ENCODE assay signal across 10 cellular contexts in genomic region chr20:35901678-35902544, GRCh38. TPM values are rescaled to one million over a fixed set of nuclear protein-coding genes. Genes with fewer than 3 reads are reported as not detected.
A peak's percentile ranks its signal among the peaks of the same experiment; 100 is the strongest.
DNase-seq lines count a peak whose midpoint lies in the region; ATAC-seq and TF ChIP-seq lines count a peak whose summit lies in the region.
"Had no signal": no experiment of that assay in that cellular context is flagged by ENCODE, and none has a peak within 500 bp of the region (broad histone marks: within the 10 kb centered on the region; RNA-seq: fewer than 3 reads in every experiment).

No MANE protein-coding gene starts in this region.

- no peaks in the 10 kb centered on the region for H3K9me3 ChIP-seq in smooth muscle cell (replicated peaks; ENCODE audit: low read depth)

- no peaks in the 10 kb centered on the region for H3K27me3 ChIP-seq in smooth muscle cell (ENCODE audit: low read depth)
- no peaks in the 10 kb centered on the region for H3K27me3 ChIP-seq in H7 (ENCODE audit: control insufficient read depth, insufficient read depth, low read length)

- no peak overlapping the region for H3K9ac ChIP-seq in smooth muscle cell (ENCODE audit: low read depth)

- H3K79me2 ChIP-seq in smooth muscle cell (ENCODE audit: low read depth) = no peaks in the 10 kb centered on the region

- no peak overlapping the region for H3K4me2 ChIP-seq in smooth muscle cell

- DNase-seq in NCI-H2171 treated with DMSO at 0.1 percent for 48 hours (lab: John Stamatoyannopoulos, UW) = peak; percentile 44
- DNase-seq in NCI-H2171 (lab: John Stamatoyannopoulos, UW) = no peak
- DNase-seq in SW 1271 (lab: John Stamatoyannopoulos, UW) = peak; percentile 79 to 97
- peak; percentile 85 for DNase-seq in fibroblast of pulmonary artery (ENCODE audit: low read depth)
- no peak for DNase-seq in smooth muscle cell (lab: John Stamatoyannopoulos, UW; ENCODE audit: unreplicated experiment)
- DNase-seq in H7 = no peak
- DNase-seq in activated CD4-positive, alpha-beta T cell treated with anti-CD3 and anti-CD28 coated beads for 4 hours = no peak
- DNase-seq: activated CD4-positive, alpha-beta T cell treated with anti-CD3 and anti-CD28 coated beads, Interleukin-2, amount 50 U/mL, for 48 hours; head of caudate nucleus had no signal

- peak overlapping the region; percentile 71 for H3K27ac ChIP-seq in smooth muscle cell (ENCODE audit: low read depth)

- H3K4me1 ChIP-seq in smooth muscle cell (ENCODE audit: low read depth) = no peaks in the 10 kb centered on the region

- TF ChIP-seq CTCF in fibroblast of pulmonary artery (IDR thresholded peaks at IDR 0.05; ENCODE audit: low read length, missing control alignments) (no peak), smooth muscle cell (IDR thresholded peaks at IDR 0.05; ENCODE audit: borderline replicate concordance, insufficient read depth, poor library complexity, severe bottlenecking) (no peak)

- H3F3A ChIP-seq in smooth muscle cell (ENCODE audit: low read depth) = peaks cover 19% of the 10 kb centered on the region

- H3K36me3 ChIP-seq in smooth muscle cell (ENCODE audit: low read depth) (no peaks in the 10 kb centered on the region), H7 (replicated peaks; ENCODE audit: control insufficient read depth, insufficient read depth, low read length) (peaks cover 6% of the 10 kb centered on the region)

- peaks cover 24% of the 10 kb centered on the region for H4K20me1 ChIP-seq in smooth muscle cell (ENCODE audit: low read depth)

- H3K4me3 ChIP-seq in fibroblast of pulmonary artery (replicated peaks; ENCODE audit: low read depth, low read length) = no peak overlapping the region
- H3K4me3 ChIP-seq in smooth muscle cell = no peak overlapping the region
- no peak overlapping the region for H3K4me3 ChIP-seq in H7 (ENCODE audit: insufficient read depth, low read depth, low read length)

- ATAC-seq in GM21723 (IDR thresholded peaks at IDR 0.05; ENCODE audit: unreplicated experiment) = no peak

- no peak overlapping the region for H2AFZ ChIP-seq in smooth muscle cell (ENCODE audit: low read depth)

- WGBS in smooth muscle cell (ENCODE audit: low lambda C conversion rate) = 92% methylated on average over 4 of the region's 4 CpGs

RNA-seq across cellular contexts. Expression of gene SCAND1, which starts 52.4 kb away (rescaled TPM):
- total RNA-seq in smooth muscle cell = 20.9 and 26.7 TPM in 2 replicates
- 128 and 135 TPM in 2 replicates for polyA plus RNA-seq in smooth muscle cell
- 93.8 and 96.4 TPM in 2 replicates for total RNA-seq in H7 (2014; rRNA removed; shearing (Covaris generic))

Comparison
In these comparisons a context has a peak if more than half of its experiments do, and no peak if none do; other contexts are left out.
1. DNase-seq: peak in NCI-H2171 treated with DMSO at 0.1 percent for 48 hours (single experiment), SW 1271 (2 of 2) and fibroblast of pulmonary artery (single experiment); none in NCI-H2171 (single experiment), smooth muscle cell (single experiment), H7 (single experiment) and activated CD4-positive, alpha-beta T cell treated with anti-CD3 and anti-CD28 coated beads for 4 hours (0 of 2).